1 cellular context compared by ENCODE assay signal in the genomic region with DNA sequence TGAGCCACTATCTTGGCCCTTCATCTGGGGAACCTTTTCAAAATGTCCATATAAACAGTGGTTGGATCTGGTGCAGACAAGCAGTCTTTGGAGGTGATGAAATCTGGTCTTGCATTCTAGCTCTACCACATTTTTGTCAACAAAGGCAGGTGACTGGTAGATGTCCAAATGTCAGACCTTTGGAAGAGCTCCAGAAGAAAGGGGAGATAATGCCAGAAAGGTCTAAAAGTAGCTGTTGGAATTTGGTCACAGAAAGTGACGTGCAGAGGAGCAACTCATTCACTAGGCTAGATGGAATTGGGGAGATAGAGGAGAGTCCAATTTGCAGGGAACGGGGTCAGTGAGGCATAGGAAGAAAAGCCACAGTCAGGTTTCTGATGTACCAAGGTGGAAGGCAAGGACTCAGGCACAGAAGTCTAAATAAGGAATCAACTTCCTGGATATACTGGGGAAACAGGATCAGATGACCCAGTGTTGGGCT.
TF ChIP-seq lines count a peak whose summit lies in the region.

No MANE protein-coding gene starts in this region.

TF ChIP-seq in HepG2, 621 proteins besides CTCF, POLR2A, EP300 and RAD21 (continued from another document):
- TF ChIP-seq ZNF781 (CRISPR knock-in tag; IDR thresholded peaks at IDR 0.05; ENCODE audit: borderline replicate concordance, not compliant biosample characterization) (no peak), ZNF256 (CRISPR knock-in tag; conservative IDR thresholded peaks at IDR 0.05) (no peak), TSC22D2 (CRISPR knock-in tag; IDR thresholded peaks at IDR 0.05; ENCODE audit: borderline replicate concordance) (no peak), AGO2 (optimal IDR thresholded peaks at IDR 0.05; ENCODE audit: low read depth, low read length) (no peak), ZBTB21 (CRISPR knock-in tag; IDR thresholded peaks at IDR 0.05) (no peak), SP2 (CRISPR knock-in tag; IDR thresholded peaks at IDR 0.05) (no peak), TEAD3 (CRISPR knock-in tag; optimal IDR thresholded peaks at IDR 0.05; ENCODE audit: borderline replicate concordance) (no peak), ZFP62 (CRISPR knock-in tag; IDR thresholded peaks at IDR 0.05) (no peak)
TF ChIP-seq in HepG2: peak in this region for 2.
